Comparison of ENCODE assay signal across 33 cellular contexts in genomic region chr4:87266986-87267385, GRCh38. TPM values are rescaled to one million over a fixed set of nuclear protein-coding genes. Genes with fewer than 3 reads are reported as not detected.
"Had no signal": no experiment of that assay in that cellular context is flagged by ENCODE, and none has a peak within 500 bp of the region (broad histone marks: within the 10 kb centered on the region; RNA-seq: fewer than 3 reads in every experiment).

No MANE protein-coding gene starts in this region.

- H3K27me3 ChIP-seq: brain microvascular endothelial cell, SJCRH30 had no signal

- H3K4me3 ChIP-seq: K562, SJCRH30 had no signal

- DNase-seq: activated CD4-positive, alpha-beta memory T cell treated with anti-CD3 and anti-CD28 coated beads, Interleukin-2, amount 10 ng/mL, durations not matched to agents 7 days and 5 days; activated CD4-positive, alpha-beta T cell treated with anti-CD3 and anti-CD28 coated beads for 1 hour; activated CD4-positive, alpha-beta T cell treated with anti-CD3 and anti-CD28 coated beads for 48 hours; activated CD4-positive, CD25-positive, alpha-beta regulatory T cell; activated CD8-positive, alpha-beta memory T cell treated with anti-CD3 and anti-CD28 coated beads for 24 hours; activated CD8-positive, alpha-beta memory T cell treated with anti-CD3 and anti-CD28 coated beads, Interleukin-2, amount 10 ng/mL, durations not matched to agents 7 days and 5 days; activated CD8-positive, alpha-beta memory T cell treated with anti-CD3 and anti-CD28 coated beads, Interleukin-2, amount 50 U/mL, for 48 hours; activated effector memory CD4-positive, alpha-beta T cell treated with Interleukin-2 at 50 U/mL for 16 hours; activated naive CD4-positive, alpha-beta T cell treated with anti-CD3 and anti-CD28 coated beads, Interleukin-2, amount 10 ng/mL, durations not matched to agents 7 days and 5 days; activated naive CD8-positive, alpha-beta T cell treated with anti-CD3 and anti-CD28 coated beads, Interleukin-2, amount 50 U/mL, for 24 hours; activated T-cell treated with anti-CD3 and anti-CD28 coated beads, Interleukin-2, amount 50 U/mL, for 48 hours; amniotic stem cell; aorta; brain microvascular endothelial cell; IMR-90; NCI-H1105; NCI-H1417 treated with DMSO at 0.1 percent for 48 hours; NCI-H187 treated with DMSO at 0.1 percent for 48 hours; NCI-H2081; NCI-H2171 treated with DMSO at 0.1 percent for 48 hours; NCI-H2227 treated with DMSO at 0.1 percent for 48 hours; NCI-H446; NCI-H510A treated with DMSO at 0.1 percent for 48 hours; NCI-H526 treated with DMSO at 0.1 percent for 48 hours; NCI-H774; SHP77; SJCRH30; SW 1271; T-helper 1 cell; T1000; WERI-Rb-1 had no signal

- H3K9me3 ChIP-seq: SJCRH30 had no signal

- H3K36me3 ChIP-seq: brain microvascular endothelial cell, SJCRH30, WERI-Rb-1 had no signal

- ATAC-seq: activated CD8-positive, alpha-beta memory T cell treated with anti-CD3 and anti-CD28 coated beads, Interleukin-2, amount 10 ng/mL, durations not matched to agents 7 days and 5 days; activated naive CD8-positive, alpha-beta T cell treated with anti-CD3 and anti-CD28 coated beads, Interleukin-2, amount 50 U/mL, for 24 hours; K562; Panc1 had no signal

- H3K27ac ChIP-seq: brain microvascular endothelial cell, SJCRH30, WERI-Rb-1 had no signal

RNA-seq across cellular contexts. Expression of gene HSD17B13, which starts 55.7 kb away (rescaled TPM):
- polyA plus RNA-seq: IMR-90 had no signal
